Comparison of ENCODE assay signal across 1 cellular context in the genomic region with DNA sequence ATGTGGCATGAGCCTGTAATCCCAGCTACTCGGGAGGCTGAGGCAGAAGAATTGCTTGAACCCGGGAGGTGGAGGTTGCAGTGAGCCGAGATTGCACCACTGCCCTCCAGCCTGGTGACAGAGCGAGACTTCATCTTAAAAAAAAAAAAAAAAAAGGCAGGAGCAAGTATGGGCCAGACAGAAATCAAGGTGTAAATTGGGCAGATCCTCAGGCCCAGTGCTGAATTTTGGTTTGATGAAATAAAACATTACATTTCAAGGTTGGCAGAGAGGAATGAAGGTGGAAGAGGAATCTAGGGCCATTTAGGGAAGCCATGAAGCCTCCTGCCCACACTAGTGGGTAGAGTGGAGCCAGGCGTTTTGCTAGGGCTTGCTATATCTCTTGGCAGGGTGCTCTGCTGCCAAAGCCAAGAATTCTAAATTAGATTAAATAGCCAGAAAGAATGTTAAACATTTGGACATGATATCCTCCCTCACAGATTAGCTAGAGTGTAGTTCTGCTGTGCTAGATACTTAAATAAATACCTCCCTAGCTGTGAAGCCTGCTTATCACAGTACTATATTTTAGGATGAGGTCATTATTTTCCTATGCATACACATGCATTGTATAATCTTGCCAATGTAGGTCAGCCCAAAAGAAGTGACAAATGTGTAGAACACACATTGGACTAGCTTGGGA.
TF ChIP-seq lines count a peak whose summit lies in the region.

No MANE protein-coding gene starts in this region.

TF ChIP-seq in K562, 482 proteins besides CTCF, POLR2A, EP300 and RAD21 (continued from another document):
- peak; percentile 69 for TF ChIP-seq ATF3 (IDR thresholded peaks at IDR 0.05)
- no peak for TF ChIP-seq ATF3 (CRISPR knock-in tag; conservative IDR thresholded peaks at IDR 0.05)
- no peak for TF ChIP-seq GABPB1 (CRISPR knock-in tag; IDR thresholded peaks at IDR 0.05)
- no peak for TF ChIP-seq ZBTB5 (IDR thresholded peaks at IDR 0.05)
- TF ChIP-seq HNRNPH1 (optimal IDR thresholded peaks at IDR 0.05; ENCODE audit: low read depth, low read length): no peak
